Comparison of ENCODE assay signal across 24 cellular contexts in the genomic region with DNA sequence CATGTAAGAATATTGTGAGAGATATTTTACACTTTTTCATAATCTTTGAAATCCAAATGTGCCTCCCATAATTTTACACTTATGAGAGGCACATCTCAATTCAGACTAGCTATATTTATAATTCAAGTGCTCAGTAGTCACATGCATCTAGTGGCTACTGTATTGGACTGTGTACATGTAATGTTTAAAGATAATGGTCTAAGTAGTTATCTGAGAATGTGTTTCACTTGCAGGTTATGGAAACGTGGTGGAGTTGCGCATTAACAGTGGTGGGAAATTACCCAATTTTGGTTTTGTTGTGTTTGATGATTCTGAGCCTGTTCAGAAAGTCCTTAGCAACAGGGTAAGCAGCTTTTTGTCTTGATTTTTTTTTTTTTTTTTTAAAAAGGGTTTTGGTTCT. TPM values are rescaled to one million over a fixed set of nuclear protein-coding genes. Genes with fewer than 3 reads are reported as not detected.
DNase-seq lines count a peak whose midpoint lies in the region; ATAC-seq lines count a peak whose summit lies in the region.
"Had no signal": no experiment of that assay in that cellular context is flagged by ENCODE, and none has a peak within 500 bp of the region (broad histone marks: within the 10 kb centered on the region; RNA-seq: fewer than 3 reads in every experiment).

No MANE protein-coding gene starts in this region.

- no peak overlapping the region for H3K9ac ChIP-seq in mesenchymal stem cell (ENCODE audit: low read length)

- H3K4me3 ChIP-seq in mesenchymal stem cell (ENCODE audit: insufficient read depth in 1 of 2, low read depth in 1 of 2, low read length in 2 of 2) = no peak overlapping the region
- H3K4me3 ChIP-seq: esophagus squamous epithelium, lower lobe of right lung, tibial artery had no signal

- peak overlapping the region; percentile 11 for H3K27ac Mint-ChIP-seq in activated CD4-positive, alpha-beta T cell treated with anti-CD3 and anti-CD28 coated beads for 36 hours
- H3K27ac Mint-ChIP-seq: endodermal cell had no signal

- no peak overlapping the region for H3K18ac ChIP-seq in mesenchymal stem cell (ENCODE audit: low read depth in 1 of 2, low read length in 2 of 2)

- H3K23ac ChIP-seq in mesenchymal stem cell (ENCODE audit: low read length in 2 of 2) = no peak overlapping the region

- no peak overlapping the region for H4K8ac ChIP-seq in mesenchymal stem cell (ENCODE audit: low read length)

- no peaks in the 10 kb centered on the region for H3K27me3 ChIP-seq in mesenchymal stem cell (ENCODE audit: control insufficient read depth in 1 of 2, insufficient read depth in 1 of 2, low read length in 2 of 2)
- H3K27me3 ChIP-seq: esophagus squamous epithelium, tibial artery had no signal

- POLR2A ChIA-PET in activated CD4-positive, alpha-beta T cell treated with anti-CD3 and anti-CD28 coated beads for 36 hours (lab: Charles Lee) = no interaction called here

- CTCF ChIA-PET in activated CD4-positive, alpha-beta T cell treated with anti-CD3 and anti-CD28 coated beads for 36 hours (lab: Charles Lee) = interaction anchor here (1.2 kb wide), 2 partner anchors 16 to 59 kb away, joined by 4 to 5 read pairs; no protein-coding TSS in a partner anchor

- peaks cover 65% of the 10 kb centered on the region for H3K36me3 Mint-ChIP-seq in activated CD4-positive, alpha-beta T cell treated with anti-CD3 and anti-CD28 coated beads for 36 hours (ENCODE audit: low read depth)

- no peak overlapping the region for H2BK15ac ChIP-seq in mesenchymal stem cell (ENCODE audit: low read depth, poor library complexity, severe bottlenecking)

- H2BK12ac ChIP-seq in mesenchymal stem cell (ENCODE audit: low read length in 2 of 2) = no peak overlapping the region

- peaks cover 6% of the 10 kb centered on the region for H3K4me1 ChIP-seq in mesenchymal stem cell (ENCODE audit: control insufficient read depth, insufficient read depth, low read depth, low read length)
- H3K4me1 ChIP-seq: tibial artery had no signal

- H3K27ac ChIP-seq in mesenchymal stem cell (ENCODE audit: low read length, poor library complexity, severe bottlenecking) = no peak overlapping the region
- H3K27ac ChIP-seq: esophagus squamous epithelium, lower lobe of right lung, tibial artery had no signal

- H2AFZ ChIP-seq in mesenchymal stem cell (ENCODE audit: low read depth, low read length) = no peak overlapping the region

- ATAC-seq in activated CD4-positive, alpha-beta T cell treated with anti-CD3 and anti-CD28 coated beads for 36 hours = no peak
- ATAC-seq in GM21786 (IDR thresholded peaks at IDR 0.05; ENCODE audit: unreplicated experiment) = peak; percentile 45
- ATAC-seq: lower lobe of right lung had no signal

- intact Hi-C loops in activated CD4-positive, alpha-beta T cell treated with anti-CD3 and anti-CD28 coated beads for 36 hours (cut with DNase I, micrococcal nuclease) = no loop called here

- H2AK5ac ChIP-seq in mesenchymal stem cell (ENCODE audit: low read length, severe bottlenecking) = no peak overlapping the region

- H2BK120ac ChIP-seq in mesenchymal stem cell (ENCODE audit: low read depth, low read length) = no peak overlapping the region

- H3K14ac ChIP-seq in mesenchymal stem cell (ENCODE audit: low read length in 2 of 2) = no peak overlapping the region

- 98% methylated on average over 2 of the region's 2 CpGs for WGBS in mesenchymal stem cell

- no peak overlapping the region for H4K91ac ChIP-seq in mesenchymal stem cell (ENCODE audit: low read length)

- no peak overlapping the region for H3K4me3 Mint-ChIP-seq in activated CD4-positive, alpha-beta T cell treated with anti-CD3 and anti-CD28 coated beads for 36 hours
- H3K4me3 Mint-ChIP-seq: brain, endodermal cell had no signal

- no peak overlapping the region for H3K4ac ChIP-seq in mesenchymal stem cell (ENCODE audit: low read depth in 1 of 2, low read length in 2 of 2)

- no peak for DNase-seq in activated CD4-positive, alpha-beta T cell treated with anti-CD3 and anti-CD28 coated beads for 36 hours
- DNase-seq in activated CD4-positive, alpha-beta T cell treated with anti-CD3 and anti-CD28 coated beads, Interleukin-2, amount 50 U/mL, for 1 hour = no peak
- DNase-seq in MV-4-11 (lab: John Stamatoyannopoulos, UW) = peak; percentile 65
- DNase-seq in mesenchymal stem cell = peak; percentile 19
- DNase-seq in G401 (ENCODE audit: low spot score) = no peak
- no peak for DNase-seq in D341Med (ENCODE audit: low spot score)
- no peak for DNase-seq in mucosa of gallbladder (ENCODE audit: low spot score)
- DNase-seq: 8988T; cortex of kidney; DMS79; endodermal cell; esophagus squamous epithelium; GOT3; islet precursor cell; lower lobe of right lung; MM.1S; NCI-H187; retina; stimulated activated CD4-positive, alpha-beta T cell treated with anti-CD3 and anti-CD28 coated beads, Interleukin-4, amount 100 ng/mL, for 1 hour; stimulated activated naive CD4-positive, alpha-beta T cell treated with Interleukin-2 at 50 U/mL for 16 hours; SW 1271; tibial artery had no signal

- peaks cover 5% of the 10 kb centered on the region for H3K79me1 ChIP-seq in mesenchymal stem cell (replicated peaks; ENCODE audit: low read length, poor library complexity, severe bottlenecking)

- H3K9me3 ChIP-seq in mesenchymal stem cell (ENCODE audit: control insufficient read depth, low read length) = no peaks in the 10 kb centered on the region
- H3K9me3 ChIP-seq: esophagus squamous epithelium, lower lobe of right lung, tibial artery had no signal

- in situ Hi-C loops in G401 (cut with HindIII; ENCODE audit: low sequenced_read_pairs) = no loop called here

- H3K4me2 ChIP-seq in mesenchymal stem cell (ENCODE audit: low read length, poor library complexity, severe bottlenecking) = no peak overlapping the region

- no peak overlapping the region for H2BK5ac ChIP-seq in mesenchymal stem cell (ENCODE audit: low read depth, low read length, poor library complexity, severe bottlenecking)

- peaks cover 38% of the 10 kb centered on the region for H3K4me1 Mint-ChIP-seq in activated CD4-positive, alpha-beta T cell treated with anti-CD3 and anti-CD28 coated beads for 36 hours
- H3K4me1 Mint-ChIP-seq: endodermal cell had no signal

- H3K9me3 Mint-ChIP-seq in activated CD4-positive, alpha-beta T cell treated with anti-CD3 and anti-CD28 coated beads for 36 hours (ENCODE audit: low read depth) = no peaks in the 10 kb centered on the region
- H3K9me3 Mint-ChIP-seq: brain, endodermal cell had no signal

- peaks cover 23 to 96% of the 10 kb centered on the region in 2 experiments for H3K36me3 ChIP-seq in mesenchymal stem cell (ENCODE audit: control insufficient read depth in 1 of 2, insufficient read depth in 2 of 2, low read depth in 1 of 2, low read length in 2 of 2)

- H3K27me3 Mint-ChIP-seq in activated CD4-positive, alpha-beta T cell treated with anti-CD3 and anti-CD28 coated beads for 36 hours = no peaks in the 10 kb centered on the region
- H3K27me3 Mint-ChIP-seq: brain had no signal

RNA-seq across cellular contexts. Expression of a gene that starts 28.8 kb away (rescaled TPM):
- 100 to 1,000 TPM; 253 to 280 TPM for total RNA-seq in activated CD4-positive, alpha-beta T cell treated with anti-CD3 and anti-CD28 coated beads for 36 hours
- 50.3 TPM for polyA plus RNA-seq in mesenchymal stem cell (2013, experiment 1 of 2)
- 51.5 TPM for polyA plus RNA-seq in mesenchymal stem cell (2013, experiment 2 of 2)
- 87.3 and 132 TPM in 2 replicates for total RNA-seq in G401 (2014; rRNA removed; shearing (Covaris generic))
- total RNA-seq in mucosa of gallbladder = 135 TPM

RNA-seq across cellular contexts. Expression of a gene that starts 42.1 kb away (rescaled TPM):
- 10 to 100 TPM; 74.8 to 85.9 TPM for total RNA-seq in activated CD4-positive, alpha-beta T cell treated with anti-CD3 and anti-CD28 coated beads for 36 hours
- polyA plus RNA-seq in mesenchymal stem cell (2013, experiment 1 of 2) = 310 TPM
- 311 TPM for polyA plus RNA-seq in mesenchymal stem cell (2013, experiment 2 of 2)
- 53.7 and 112 TPM in 2 replicates for total RNA-seq in G401 (2014; rRNA removed; shearing (Covaris generic))
- total RNA-seq in mucosa of gallbladder = 88.0 TPM

Comparison
In these comparisons a context has a peak if more than half of its experiments do, and no peak if none do; other contexts are left out.
1. DNase-seq: peak in MV-4-11 (single experiment) and mesenchymal stem cell (single experiment); none in activated CD4-positive, alpha-beta T cell treated with anti-CD3 and anti-CD28 coated beads for 36 hours (single experiment), activated CD4-positive, alpha-beta T cell treated with anti-CD3 and anti-CD28 coated beads, Interleukin-2, amount 50 U/mL, for 1 hour (single experiment), G401 (single experiment), D341Med (single experiment) and mucosa of gallbladder (single experiment).